Comparison of ENCODE assay signal across 8 cellular contexts in genomic region chr3:9809615-9810356, GRCh38. TPM values are rescaled to one million over a fixed set of nuclear protein-coding genes. Genes with fewer than 3 reads are reported as not detected.
DNase-seq lines count a peak whose midpoint lies in the region; ATAC-seq and TF ChIP-seq lines count a peak whose summit lies in the region.

TSS of gene TTLL3 (plus strand) at chr3:9810262. CDS start at chr3:9810662, 400 bp downstream.

- no peaks in the 10 kb centered on the region for H3K27me3 ChIP-seq in right lobe of liver

- intact Hi-C loops in right lobe of liver (cut with DNase I) = no loop called here

- H3K36me3 ChIP-seq in right lobe of liver = peaks cover 0 to 23% (median 7%) of the 10 kb centered on the region in 4 donors

- peaks cover 51% of the 10 kb centered on the region for H3K4me1 Mint-ChIP-seq in activated CD4-positive, alpha-beta memory T cell treated with anti-CD3 and anti-CD28 coated beads, Interleukin-2, amount 10 ng/mL, durations not matched to agents 7 days and 5 days

- H3K27ac Mint-ChIP-seq in activated CD4-positive, alpha-beta memory T cell treated with anti-CD3 and anti-CD28 coated beads, Interleukin-2, amount 10 ng/mL, durations not matched to agents 7 days and 5 days = peak within 1 kb of the TSS; percentile 93

- peak; percentile 52 for TF ChIP-seq POLR2A in right lobe of liver (IDR thresholded peaks at IDR 0.05)

- ATAC-seq in HG02852 (IDR thresholded peaks at IDR 0.05; ENCODE audit: unreplicated experiment) = peak; percentile 43
- ATAC-seq in right lobe of liver = peak; percentile 74 to 80 (median 78)

- no peaks in the 10 kb centered on the region for H3K4me1 ChIP-seq in right lobe of liver

- H3K4me3 Mint-ChIP-seq in activated CD4-positive, alpha-beta memory T cell treated with anti-CD3 and anti-CD28 coated beads, Interleukin-2, amount 10 ng/mL, durations not matched to agents 7 days and 5 days = peak within 1 kb of the TSS; percentile 86

- peaks cover 60% of the 10 kb centered on the region for H3K36me3 Mint-ChIP-seq in activated CD4-positive, alpha-beta memory T cell treated with anti-CD3 and anti-CD28 coated beads, Interleukin-2, amount 10 ng/mL, durations not matched to agents 7 days and 5 days (ENCODE audit: low read depth)

- POLR2A ChIA-PET in activated CD4-positive, alpha-beta memory T cell treated with anti-CD3 and anti-CD28 coated beads, Interleukin-2, amount 10 ng/mL, durations not matched to agents 7 days and 5 days (lab: Charles Lee) = interaction anchor here (0.8 to 9.4 kb wide), 12 partner anchors 8 to 415 kb away, joined by 3 to 137 read pairs (median 4); partner anchors contain the start of genes ARPC4, BRPF1, CAMK1 and CRELD1

- no peaks in the 10 kb centered on the region for H3K9me3 ChIP-seq in right lobe of liver

- CTCF ChIA-PET in activated CD4-positive, alpha-beta memory T cell treated with anti-CD3 and anti-CD28 coated beads, Interleukin-2, amount 10 ng/mL, durations not matched to agents 7 days and 5 days (lab: Charles Lee) = interaction anchor here (1.3 to 2.9 kb wide), 4 partner anchors 17 to 137 kb away, joined by 3 to 20 read pairs (median 6); partner anchors contain the start of genes ARPC4, CRELD1 and TADA3

- peak within 1 kb of the TSS; percentile 62 to 87 (median 73) for H3K4me3 ChIP-seq in right lobe of liver

- H3K27ac ChIP-seq in right lobe of liver = peak within 1 kb of the TSS; percentile 66 to 90 (median 83)

- no peak for TF ChIP-seq CTCF in right lobe of liver (IDR thresholded peaks at IDR 0.05)

- no peaks in the 10 kb centered on the region for H3K9me3 Mint-ChIP-seq in activated CD4-positive, alpha-beta memory T cell treated with anti-CD3 and anti-CD28 coated beads, Interleukin-2, amount 10 ng/mL, durations not matched to agents 7 days and 5 days

- no peaks in the 10 kb centered on the region for H3K27me3 Mint-ChIP-seq in activated CD4-positive, alpha-beta memory T cell treated with anti-CD3 and anti-CD28 coated beads, Interleukin-2, amount 10 ng/mL, durations not matched to agents 7 days and 5 days

- 4% methylated on average over 15 of the region's 67 CpGs for WGBS in right lobe of liver (ENCODE audit: insufficient coverage, low coverage, low lambda C conversion rate, missing lambda C conversion rate)

- peak; percentile 81 for DNase-seq in DMS 273 (lab: John Stamatoyannopoulos, UW; ENCODE audit: unreplicated experiment)
- no peak for DNase-seq in DMS 273 treated with DMSO at 0.1 percent for 48 hours (lab: John Stamatoyannopoulos, UW)
- peak; percentile 29 to 73 for DNase-seq in NCI-H526 (lab: John Stamatoyannopoulos, UW)
- DNase-seq in activated CD4-positive, alpha-beta memory T cell treated with anti-CD3 and anti-CD28 coated beads, Interleukin-2, amount 10 ng/mL, durations not matched to agents 7 days and 5 days = peak; percentile 54
- peak; percentile 23 for DNase-seq in effector CD8-positive, alpha-beta T cell (lab: John Stamatoyannopoulos, UW)
- DNase-seq in right lobe of liver = peak; percentile 71 to 77 (median 75)
- DNase-seq in stimulated activated CD8-positive, alpha-beta memory T cell treated with anti-CD3 and anti-CD28 coated beads, Interleukin-12 subunit alpha, Interleukin-12 subunit beta, amount 100 ng/mL, for 4 hours (ENCODE audit: low read depth) = peak; percentile 10

RNA-seq across cellular contexts. Expression of gene TTLL3, which starts in this region (rescaled TPM):
- total RNA-seq in activated CD4-positive, alpha-beta memory T cell treated with anti-CD3 and anti-CD28 coated beads, Interleukin-2, amount 10 ng/mL, durations not matched to agents 7 days and 5 days = 10 to 100 TPM; 50.8 to 59.0 TPM
- total RNA-seq in right lobe of liver = 10 to 100 TPM in 3 of 6 experiments, 1 to 10 TPM in 3; 4.5 to 11.0 (median 8.6) TPM

Comparison
In these comparisons a context has a peak if more than half of its experiments do, and no peak if none do; other contexts are left out.
1. RNA of gene TTLL3 (total RNA-seq): 50.8 to 59.0 TPM in activated CD4-positive, alpha-beta memory T cell treated with anti-CD3 and anti-CD28 coated beads, Interleukin-2, amount 10 ng/mL, durations not matched to agents 7 days and 5 days; 4.5 to 11.0 TPM in right lobe of liver; every median in the first group is over 4 times any median in the second.